Comparison of ENCODE assay signal across 2 cellular contexts in the genomic region with DNA sequence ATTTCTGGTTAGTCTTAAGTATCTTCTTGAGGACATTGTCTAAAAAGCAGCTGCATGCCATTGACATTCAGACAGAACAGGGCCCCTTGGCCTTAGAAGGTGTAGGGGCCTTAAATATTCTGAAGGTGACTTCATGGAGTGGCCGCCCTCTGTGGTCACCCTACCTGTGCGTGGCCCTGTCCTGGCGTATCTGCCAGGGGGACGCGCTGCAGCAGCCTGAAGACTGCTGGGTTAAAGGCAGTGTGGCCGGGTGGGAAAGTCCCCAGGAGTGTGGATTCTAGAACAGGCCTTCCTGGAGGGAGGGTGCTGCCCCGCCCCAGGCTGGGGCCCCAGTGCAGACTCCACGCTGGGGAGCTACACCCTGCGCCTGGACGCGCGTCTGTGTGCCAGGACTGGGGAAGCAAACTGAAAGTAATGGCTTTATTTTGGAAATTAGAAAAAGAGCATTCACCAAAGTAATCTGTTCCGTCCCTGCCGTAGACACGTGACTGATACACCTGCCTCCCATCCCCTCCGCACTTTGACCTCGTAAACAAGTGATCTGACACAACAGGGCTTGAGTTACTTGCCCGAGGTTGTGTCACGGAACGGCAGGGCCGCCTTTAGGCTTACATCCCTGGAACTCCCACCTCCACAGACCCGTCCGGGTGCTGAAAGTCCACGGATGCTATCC.
TF ChIP-seq lines count a peak whose summit lies in the region.

No MANE protein-coding gene starts in this region.

TF ChIP-seq in K562, 482 proteins besides CTCF, POLR2A, EP300 and RAD21 (continued from another document and continues in another):
- TF ChIP-seq, protein P1, sequence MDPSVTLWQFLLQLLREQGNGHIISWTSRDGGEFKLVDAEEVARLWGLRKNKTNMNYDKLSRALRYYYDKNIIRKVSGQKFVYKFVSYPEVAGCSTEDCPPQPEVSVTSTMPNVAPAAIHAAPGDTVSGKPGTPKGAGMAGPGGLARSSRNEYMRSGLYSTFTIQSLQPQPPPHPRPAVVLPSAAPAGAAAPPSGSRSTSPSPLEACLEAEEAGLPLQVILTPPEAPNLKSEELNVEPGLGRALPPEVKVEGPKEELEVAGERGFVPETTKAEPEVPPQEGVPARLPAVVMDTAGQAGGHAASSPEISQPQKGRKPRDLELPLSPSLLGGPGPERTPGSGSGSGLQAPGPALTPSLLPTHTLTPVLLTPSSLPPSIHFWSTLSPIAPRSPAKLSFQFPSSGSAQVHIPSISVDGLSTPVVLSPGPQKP (CRISPR knock-in tag; IDR thresholded peaks at IDR 0.05): no peak
- TF ChIP-seq, protein P2, sequence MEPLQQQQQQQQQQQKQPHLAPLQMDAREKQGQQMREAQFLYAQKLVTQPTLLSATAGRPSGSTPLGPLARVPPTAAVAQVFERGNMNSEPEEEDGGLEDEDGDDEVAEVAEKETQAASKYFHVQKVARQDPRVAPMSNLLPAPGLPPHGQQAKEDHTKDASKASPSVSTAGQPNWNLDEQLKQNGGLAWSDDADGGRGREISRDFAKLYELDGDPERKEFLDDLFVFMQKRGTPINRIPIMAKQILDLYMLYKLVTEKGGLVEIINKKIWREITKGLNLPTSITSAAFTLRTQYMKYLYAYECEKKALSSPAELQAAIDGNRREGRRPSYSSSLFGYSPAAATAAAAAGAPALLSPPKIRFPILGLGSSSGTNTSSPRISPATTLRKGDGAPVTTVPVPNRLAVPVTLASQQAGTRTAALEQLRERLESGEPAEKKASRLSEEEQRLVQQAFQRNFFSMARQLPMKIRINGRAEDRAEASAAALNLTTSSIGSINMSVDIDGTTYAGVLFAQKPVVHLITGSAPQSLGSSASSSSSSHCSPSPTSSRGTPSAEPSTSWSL (CRISPR knock-in tag; IDR thresholded peaks at IDR 0.05; ENCODE audit: borderline replicate concordance): no peak
- TF ChIP-seq NCOR1 (IDR thresholded peaks at IDR 0.05) (no peak), ZNF316 (IDR thresholded peaks at IDR 0.05) (no peak), FUS (optimal IDR thresholded peaks at IDR 0.05; ENCODE audit: low read depth, low read length) (no peak), ETV1 (tag; conservative IDR thresholded peaks at IDR 0.05; ENCODE audit: low read depth) (no peak), ERF (CRISPR knock-in tag; IDR thresholded peaks at IDR 0.05) (no peak), SP2 (IDR thresholded peaks at IDR 0.05; ENCODE audit: extremely low read depth, low read depth, low read length, poor library complexity, severe bottlenecking) (no peak), FOXA3 (CRISPR knock-in tag; conservative IDR thresholded peaks at IDR 0.05 in 1 of 2, IDR thresholded peaks at IDR 0.05 in 1 of 2) (0 out of 4 replicates have a peak, but pooled peaks of 1 of the 2 experiments have one; percentile 34), ZNF75A (CRISPR knock-in tag; IDR thresholded peaks at IDR 0.05) (no peak), ZNF699 (CRISPR knock-in tag; IDR thresholded peaks at IDR 0.05; ENCODE audit: insufficient replicate concordance) (no peak), RFX5 (IDR thresholded peaks at IDR 0.05; ENCODE audit: low read depth, low read length) (no peak), JUN (IDR thresholded peaks at IDR 0.05; ENCODE audit: borderline replicate concordance, low read depth, low read length) (no peak), JUN (CRISPR knock-in tag; IDR thresholded peaks at IDR 0.05; ENCODE audit: borderline replicate concordance) (no peak; the same call in 1 of the 2 replicates), NR2F6 (CRISPR knock-in tag; IDR thresholded peaks at IDR 0.05) (no peak), SNRNP70 (optimal IDR thresholded peaks at IDR 0.05; ENCODE audit: low read depth, low read length) (peak; percentile 3), ZNF3 (CRISPR knock-in tag; IDR thresholded peaks at IDR 0.05) (no peak), NR2C1 (IDR thresholded peaks at IDR 0.05) (peak; percentile 81; the same call in 1 of the 2 replicates), NR2C1 (tag; IDR thresholded peaks at IDR 0.05) (peak; percentile 80)
- TF ChIP-seq, protein P3, sequence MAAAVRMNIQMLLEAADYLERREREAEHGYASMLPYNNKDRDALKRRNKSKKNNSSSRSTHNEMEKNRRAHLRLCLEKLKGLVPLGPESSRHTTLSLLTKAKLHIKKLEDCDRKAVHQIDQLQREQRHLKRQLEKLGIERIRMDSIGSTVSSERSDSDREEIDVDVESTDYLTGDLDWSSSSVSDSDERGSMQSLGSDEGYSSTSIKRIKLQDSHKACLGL (CRISPR knock-in tag; IDR thresholded peaks at IDR 0.05; ENCODE audit: borderline replicate concordance, poor library complexity, severe bottlenecking): no peak
- TF ChIP-seq, protein P4, sequence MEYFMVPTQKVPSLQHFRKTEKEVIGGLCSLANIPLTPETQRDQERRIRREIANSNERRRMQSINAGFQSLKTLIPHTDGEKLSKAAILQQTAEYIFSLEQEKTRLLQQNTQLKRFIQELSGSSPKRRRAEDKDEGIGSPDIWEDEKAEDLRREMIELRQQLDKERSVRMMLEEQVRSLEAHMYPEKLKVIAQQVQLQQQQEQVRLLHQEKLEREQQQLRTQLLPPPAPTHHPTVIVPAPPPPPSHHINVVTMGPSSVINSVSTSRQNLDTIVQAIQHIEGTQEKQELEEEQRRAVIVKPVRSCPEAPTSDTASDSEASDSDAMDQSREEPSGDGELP (CRISPR knock-in tag; IDR thresholded peaks at IDR 0.05; ENCODE audit: borderline replicate concordance): peak; percentile 31; the same call in 1 of the 2 replicates
- TF ChIP-seq, protein P5, sequence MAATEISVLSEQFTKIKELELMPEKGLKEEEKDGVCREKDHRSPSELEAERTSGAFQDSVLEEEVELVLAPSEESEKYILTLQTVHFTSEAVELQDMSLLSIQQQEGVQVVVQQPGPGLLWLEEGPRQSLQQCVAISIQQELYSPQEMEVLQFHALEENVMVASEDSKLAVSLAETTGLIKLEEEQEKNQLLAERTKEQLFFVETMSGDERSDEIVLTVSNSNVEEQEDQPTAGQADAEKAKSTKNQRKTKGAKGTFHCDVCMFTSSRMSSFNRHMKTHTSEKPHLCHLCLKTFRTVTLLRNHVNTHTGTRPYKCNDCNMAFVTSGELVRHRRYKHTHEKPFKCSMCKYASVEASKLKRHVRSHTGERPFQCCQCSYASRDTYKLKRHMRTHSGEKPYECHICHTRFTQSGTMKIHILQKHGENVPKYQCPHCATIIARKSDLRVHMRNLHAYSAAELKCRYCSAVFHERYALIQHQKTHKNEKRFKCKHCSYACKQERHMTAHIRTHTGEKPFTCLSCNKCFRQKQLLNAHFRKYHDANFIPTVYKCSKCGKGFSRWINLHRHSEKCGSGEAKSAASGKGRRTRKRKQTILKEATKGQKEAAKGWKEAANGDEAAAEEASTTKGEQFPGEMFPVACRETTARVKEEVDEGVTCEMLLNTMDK (IDR thresholded peaks at IDR 0.05; ENCODE audit: borderline replicate concordance, insufficient read depth, low read depth, low read length, poor library complexity, severe bottlenecking): no peak
- TF ChIP-seq, protein P6, sequence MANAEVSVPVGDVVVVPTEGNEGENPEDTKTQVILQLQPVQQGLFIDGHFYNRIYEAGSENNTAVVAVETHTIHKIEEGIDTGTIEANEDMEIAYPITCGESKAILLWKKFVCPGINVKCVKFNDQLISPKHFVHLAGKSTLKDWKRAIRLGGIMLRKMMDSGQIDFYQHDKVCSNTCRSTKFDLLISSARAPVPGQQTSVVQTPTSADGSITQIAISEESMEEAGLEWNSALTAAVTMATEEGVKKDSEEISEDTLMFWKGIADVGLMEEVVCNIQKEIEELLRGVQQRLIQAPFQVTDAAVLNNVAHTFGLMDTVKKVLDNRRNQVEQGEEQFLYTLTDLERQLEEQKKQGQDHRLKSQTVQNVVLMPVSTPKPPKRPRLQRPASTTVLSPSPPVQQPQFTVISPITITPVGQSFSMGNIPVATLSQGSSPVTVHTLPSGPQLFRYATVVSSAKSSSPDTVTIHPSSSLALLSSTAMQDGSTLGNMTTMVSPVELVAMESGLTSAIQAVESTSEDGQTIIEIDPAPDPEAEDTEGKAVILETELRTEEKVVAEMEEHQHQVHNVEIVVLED (CRISPR knock-in tag; IDR thresholded peaks at IDR 0.05): no peak

TF ChIP-seq in HepG2, 621 proteins besides CTCF, POLR2A, EP300 and RAD21 (continued from another document and continues in another):
- TF ChIP-seq, protein P7, sequence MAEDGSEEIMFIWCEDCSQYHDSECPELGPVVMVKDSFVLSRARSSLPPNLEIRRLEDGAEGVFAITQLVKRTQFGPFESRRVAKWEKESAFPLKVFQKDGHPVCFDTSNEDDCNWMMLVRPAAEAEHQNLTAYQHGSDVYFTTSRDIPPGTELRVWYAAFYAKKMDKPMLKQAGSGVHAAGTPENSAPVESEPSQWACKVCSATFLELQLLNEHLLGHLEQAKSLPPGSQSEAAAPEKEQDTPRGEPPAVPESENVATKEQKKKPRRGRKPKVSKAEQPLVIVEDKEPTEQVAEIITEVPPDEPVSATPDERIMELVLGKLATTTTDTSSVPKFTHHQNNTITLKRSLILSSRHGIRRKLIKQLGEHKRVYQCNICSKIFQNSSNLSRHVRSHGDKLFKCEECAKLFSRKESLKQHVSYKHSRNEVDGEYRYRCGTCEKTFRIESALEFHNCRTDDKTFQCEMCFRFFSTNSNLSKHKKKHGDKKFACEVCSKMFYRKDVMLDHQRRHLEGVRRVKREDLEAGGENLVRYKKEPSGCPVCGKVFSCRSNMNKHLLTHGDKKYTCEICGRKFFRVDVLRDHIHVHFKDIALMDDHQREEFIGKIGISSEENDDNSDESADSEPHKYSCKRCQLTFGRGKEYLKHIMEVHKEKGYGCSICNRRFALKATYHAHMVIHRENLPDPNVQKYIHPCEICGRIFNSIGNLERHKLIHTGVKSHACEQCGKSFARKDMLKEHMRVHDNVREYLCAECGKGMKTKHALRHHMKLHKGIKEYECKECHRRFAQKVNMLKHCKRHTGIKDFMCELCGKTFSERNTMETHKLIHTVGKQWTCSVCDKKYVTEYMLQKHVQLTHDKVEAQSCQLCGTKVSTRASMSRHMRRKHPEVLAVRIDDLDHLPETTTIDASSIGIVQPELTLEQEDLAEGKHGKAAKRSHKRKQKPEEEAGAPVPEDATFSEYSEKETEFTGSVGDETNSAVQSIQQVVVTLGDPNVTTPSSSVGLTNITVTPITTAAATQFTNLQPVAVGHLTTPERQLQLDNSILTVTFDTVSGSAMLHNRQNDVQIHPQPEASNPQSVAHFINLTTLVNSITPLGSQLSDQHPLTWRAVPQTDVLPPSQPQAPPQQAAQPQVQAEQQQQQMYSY (CRISPR knock-in tag; IDR thresholded peaks at IDR 0.05): no peak
- no peak for TF ChIP-seq SP2 (CRISPR knock-in tag; IDR thresholded peaks at IDR 0.05)
- TF ChIP-seq RELA (CRISPR knock-in tag; IDR thresholded peaks at IDR 0.05): peak; percentile 59; the same call in 1 of the 2 replicates
- no peak for TF ChIP-seq ZNF180 (CRISPR knock-in tag; IDR thresholded peaks at IDR 0.05; ENCODE audit: borderline replicate concordance, low read depth)
- TF ChIP-seq ZNF337 (CRISPR knock-in tag; IDR thresholded peaks at IDR 0.05; ENCODE audit: borderline replicate concordance, low read depth): no peak
- TF ChIP-seq, protein P8, sequence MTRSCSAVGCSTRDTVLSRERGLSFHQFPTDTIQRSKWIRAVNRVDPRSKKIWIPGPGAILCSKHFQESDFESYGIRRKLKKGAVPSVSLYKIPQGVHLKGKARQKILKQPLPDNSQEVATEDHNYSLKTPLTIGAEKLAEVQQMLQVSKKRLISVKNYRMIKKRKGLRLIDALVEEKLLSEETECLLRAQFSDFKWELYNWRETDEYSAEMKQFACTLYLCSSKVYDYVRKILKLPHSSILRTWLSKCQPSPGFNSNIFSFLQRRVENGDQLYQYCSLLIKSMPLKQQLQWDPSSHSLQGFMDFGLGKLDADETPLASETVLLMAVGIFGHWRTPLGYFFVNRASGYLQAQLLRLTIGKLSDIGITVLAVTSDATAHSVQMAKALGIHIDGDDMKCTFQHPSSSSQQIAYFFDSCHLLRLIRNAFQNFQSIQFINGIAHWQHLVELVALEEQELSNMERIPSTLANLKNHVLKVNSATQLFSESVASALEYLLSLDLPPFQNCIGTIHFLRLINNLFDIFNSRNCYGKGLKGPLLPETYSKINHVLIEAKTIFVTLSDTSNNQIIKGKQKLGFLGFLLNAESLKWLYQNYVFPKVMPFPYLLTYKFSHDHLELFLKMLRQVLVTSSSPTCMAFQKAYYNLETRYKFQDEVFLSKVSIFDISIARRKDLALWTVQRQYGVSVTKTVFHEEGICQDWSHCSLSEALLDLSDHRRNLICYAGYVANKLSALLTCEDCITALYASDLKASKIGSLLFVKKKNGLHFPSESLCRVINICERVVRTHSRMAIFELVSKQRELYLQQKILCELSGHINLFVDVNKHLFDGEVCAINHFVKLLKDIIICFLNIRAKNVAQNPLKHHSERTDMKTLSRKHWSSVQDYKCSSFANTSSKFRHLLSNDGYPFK (CRISPR knock-in tag; IDR thresholded peaks at IDR 0.05; ENCODE audit: borderline replicate concordance): peak; percentile 3; the same call in 1 of the 2 replicates
- peak; percentile 56 to 84; a peak in 3 of 4 replicates for TF ChIP-seq NR2F1 (CRISPR knock-in tag; IDR thresholded peaks at IDR 0.05)
- no peak for TF ChIP-seq RARG (CRISPR knock-in tag; IDR thresholded peaks at IDR 0.05; ENCODE audit: low read depth)
- 0 out of 2 replicates have a peak, but pooled peaks have one; percentile 25 for TF ChIP-seq ELF3 (CRISPR knock-in tag; IDR thresholded peaks at IDR 0.05)
- no peak for TF ChIP-seq ZNF207 (IDR thresholded peaks at IDR 0.05; ENCODE audit: borderline replicate concordance)
- no peak for TF ChIP-seq ZNF224 (CRISPR knock-in tag; IDR thresholded peaks at IDR 0.05)
- TF ChIP-seq, protein P9, sequence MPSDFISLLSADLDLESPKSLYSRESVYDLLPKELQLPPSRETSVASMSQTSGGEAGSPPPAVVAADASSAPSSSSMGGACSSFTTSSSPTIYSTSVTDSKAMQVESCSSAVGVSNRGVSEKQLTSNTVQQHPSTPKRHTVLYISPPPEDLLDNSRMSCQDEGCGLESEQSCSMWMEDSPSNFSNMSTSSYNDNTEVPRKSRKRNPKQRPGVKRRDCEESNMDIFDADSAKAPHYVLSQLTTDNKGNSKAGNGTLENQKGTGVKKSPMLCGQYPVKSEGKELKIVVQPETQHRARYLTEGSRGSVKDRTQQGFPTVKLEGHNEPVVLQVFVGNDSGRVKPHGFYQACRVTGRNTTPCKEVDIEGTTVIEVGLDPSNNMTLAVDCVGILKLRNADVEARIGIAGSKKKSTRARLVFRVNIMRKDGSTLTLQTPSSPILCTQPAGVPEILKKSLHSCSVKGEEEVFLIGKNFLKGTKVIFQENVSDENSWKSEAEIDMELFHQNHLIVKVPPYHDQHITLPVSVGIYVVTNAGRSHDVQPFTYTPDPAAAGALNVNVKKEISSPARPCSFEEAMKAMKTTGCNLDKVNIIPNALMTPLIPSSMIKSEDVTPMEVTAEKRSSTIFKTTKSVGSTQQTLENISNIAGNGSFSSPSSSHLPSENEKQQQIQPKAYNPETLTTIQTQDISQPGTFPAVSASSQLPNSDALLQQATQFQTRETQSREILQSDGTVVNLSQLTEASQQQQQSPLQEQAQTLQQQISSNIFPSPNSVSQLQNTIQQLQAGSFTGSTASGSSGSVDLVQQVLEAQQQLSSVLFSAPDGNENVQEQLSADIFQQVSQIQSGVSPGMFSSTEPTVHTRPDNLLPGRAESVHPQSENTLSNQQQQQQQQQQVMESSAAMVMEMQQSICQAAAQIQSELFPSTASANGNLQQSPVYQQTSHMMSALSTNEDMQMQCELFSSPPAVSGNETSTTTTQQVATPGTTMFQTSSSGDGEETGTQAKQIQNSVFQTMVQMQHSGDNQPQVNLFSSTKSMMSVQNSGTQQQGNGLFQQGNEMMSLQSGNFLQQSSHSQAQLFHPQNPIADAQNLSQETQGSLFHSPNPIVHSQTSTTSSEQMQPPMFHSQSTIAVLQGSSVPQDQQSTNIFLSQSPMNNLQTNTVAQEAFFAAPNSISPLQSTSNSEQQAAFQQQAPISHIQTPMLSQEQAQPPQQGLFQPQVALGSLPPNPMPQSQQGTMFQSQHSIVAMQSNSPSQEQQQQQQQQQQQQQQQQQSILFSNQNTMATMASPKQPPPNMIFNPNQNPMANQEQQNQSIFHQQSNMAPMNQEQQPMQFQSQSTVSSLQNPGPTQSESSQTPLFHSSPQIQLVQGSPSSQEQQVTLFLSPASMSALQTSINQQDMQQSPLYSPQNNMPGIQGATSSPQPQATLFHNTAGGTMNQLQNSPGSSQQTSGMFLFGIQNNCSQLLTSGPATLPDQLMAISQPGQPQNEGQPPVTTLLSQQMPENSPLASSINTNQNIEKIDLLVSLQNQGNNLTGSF (CRISPR knock-in tag; IDR thresholded peaks at IDR 0.05): no peak
- peak; percentile 39; the same call in 1 of the 2 replicates for TF ChIP-seq MEIS1 (CRISPR knock-in tag; IDR thresholded peaks at IDR 0.05; ENCODE audit: borderline replicate concordance)
- no peak for TF ChIP-seq ZSCAN20 (CRISPR knock-in tag; IDR thresholded peaks at IDR 0.05; ENCODE audit: borderline replicate concordance)
